12 cellular contexts compared by ENCODE assay signal in genomic region chr9:87613265-87614111, GRCh38.
DNase-seq lines count a peak whose midpoint lies in the region; ATAC-seq and TF ChIP-seq lines count a peak whose summit lies in the region.
"Had no signal": no experiment of that assay in that cellular context is flagged by ENCODE, and none has a peak within 500 bp of the region (broad histone marks: within the 10 kb centered on the region; RNA-seq: fewer than 3 reads in every experiment).

No MANE protein-coding gene starts in this region.

- no peaks in the 10 kb centered on the region for H3K9me3 ChIP-seq in esophagus muscularis mucosa

- in situ Hi-C loops in KBM-7 (cut with MboI; ENCODE audit: low pct_unique_long_range_greater_than_20kb, low sequenced_read_pairs), result no loop called here

- no peak overlapping the region for H3K27ac Mint-ChIP-seq in osteocyte (ENCODE audit: unreplicated experiment)
- H3K27ac Mint-ChIP-seq: nephron progenitor cell; stimulated activated memory B cell treated with anti-CD40 and anti-IgM and Interleukin-4, amounts not matched to agents 10 μg/mL and 1 μg/mL and 100 μg/mL, for 72 hours had no signal

- H3K36me3 Mint-ChIP-seq in osteocyte (ENCODE audit: unreplicated experiment), result peaks cover 79% of the 10 kb centered on the region
- H3K36me3 Mint-ChIP-seq: stimulated activated memory B cell treated with anti-CD40 and anti-IgM and Interleukin-4, amounts not matched to agents 10 μg/mL and 1 μg/mL and 100 μg/mL, for 72 hours had no signal

- H3K27me3 ChIP-seq in esophagus muscularis mucosa, result no peaks in the 10 kb centered on the region

- peaks cover 14 to 73% (median 66%) of the 10 kb centered on the region in 4 donors for H3K4me1 ChIP-seq in esophagus muscularis mucosa

- intact Hi-C loops in esophagus muscularis mucosa (cut with DNase I), result no loop called here
- intact Hi-C loops in sciatic nerve (cut with DNase I), result no loop called here

- 58% methylated on average over 11 of the region's 11 CpGs for WGBS in esophagus muscularis mucosa

- H3K4me1 Mint-ChIP-seq in osteocyte (ENCODE audit: unreplicated experiment), result peaks cover 58% of the 10 kb centered on the region
- H3K4me1 Mint-ChIP-seq: stimulated activated memory B cell treated with anti-CD40 and anti-IgM and Interleukin-4, amounts not matched to agents 10 μg/mL and 1 μg/mL and 100 μg/mL, for 72 hours had no signal

- DNase-seq in NOMO-1 treated with DMSO at 0.1 percent for 48 hours (lab: John Stamatoyannopoulos, UW; ENCODE audit: unreplicated experiment) (peak; percentile 5), NOMO-1 treated with dmso at 0.1 percent for 144 hours (lab: John Stamatoyannopoulos, UW; ENCODE audit: unreplicated experiment) (no peak), KBM-7 (peak; percentile 25), esophagus muscularis mucosa (ENCODE audit: extremely low spot score) (no peak), sciatic nerve (ENCODE audit: low spot score) (no peak), osteocyte (ENCODE audit: extremely low spot score, unreplicated experiment) (no peak), SIG-M5 treated with dmso at 0.1 percent for 504 hours (lab: John Stamatoyannopoulos, UW; ENCODE audit: unreplicated experiment) (no peak)
- DNase-seq: aorta, NCI-H1436, nephron progenitor cell had no signal

- H3K4me3 Mint-ChIP-seq in osteocyte (ENCODE audit: unreplicated experiment), result no peak overlapping the region
- H3K4me3 Mint-ChIP-seq: nephron progenitor cell; stimulated activated memory B cell treated with anti-CD40 and anti-IgM and Interleukin-4, amounts not matched to agents 10 μg/mL and 1 μg/mL and 100 μg/mL, for 72 hours had no signal

- TF ChIP-seq CTCF in esophagus muscularis mucosa (IDR thresholded peaks at IDR 0.05), result no peak
- TF ChIP-seq CTCF in osteocyte (IDR thresholded peaks at IDR 0.05), result no peak

- H3K9me3 Mint-ChIP-seq in osteocyte (ENCODE audit: unreplicated experiment), result no peaks in the 10 kb centered on the region
- H3K9me3 Mint-ChIP-seq: nephron progenitor cell had no signal

- H3K27me3 Mint-ChIP-seq in osteocyte (ENCODE audit: unreplicated experiment), result no peaks in the 10 kb centered on the region

- no peak overlapping the region for H3K4me3 ChIP-seq in esophagus muscularis mucosa

- no peak for TF ChIP-seq EP300 in esophagus muscularis mucosa (IDR thresholded peaks at IDR 0.05)

- peaks cover 0 to 16% (median 0%) of the 10 kb centered on the region in 4 donors for H3K36me3 ChIP-seq in esophagus muscularis mucosa

- ATAC-seq in sciatic nerve, result peak; percentile 44
- ATAC-seq in GM21737 (IDR thresholded peaks at IDR 0.05; ENCODE audit: unreplicated experiment), result no peak
- ATAC-seq: stimulated activated memory B cell treated with anti-CD40 and anti-IgM and Interleukin-4, amounts not matched to agents 10 μg/mL and 1 μg/mL and 100 μg/mL, for 72 hours had no signal

- peak overlapping the region; percentile 33 to 66 (median 58) for H3K27ac ChIP-seq in esophagus muscularis mucosa (replicated peaks in 1 of 4)

- TF ChIP-seq POLR2A in esophagus muscularis mucosa (IDR thresholded peaks at IDR 0.05; ENCODE audit: low read depth), result no peak

Comparison
In these comparisons a context has a peak if more than half of its experiments do, and no peak if none do; other contexts are left out.
1. DNase-seq: peak in NOMO-1 treated with DMSO at 0.1 percent for 48 hours (single experiment) and KBM-7 (single experiment); none in NOMO-1 treated with dmso at 0.1 percent for 144 hours (single experiment), esophagus muscularis mucosa (single experiment), sciatic nerve (single experiment), osteocyte (single experiment) and SIG-M5 treated with dmso at 0.1 percent for 504 hours (single experiment).